Comparison of ENCODE assay signal across 14 cellular contexts in the genomic region with DNA sequence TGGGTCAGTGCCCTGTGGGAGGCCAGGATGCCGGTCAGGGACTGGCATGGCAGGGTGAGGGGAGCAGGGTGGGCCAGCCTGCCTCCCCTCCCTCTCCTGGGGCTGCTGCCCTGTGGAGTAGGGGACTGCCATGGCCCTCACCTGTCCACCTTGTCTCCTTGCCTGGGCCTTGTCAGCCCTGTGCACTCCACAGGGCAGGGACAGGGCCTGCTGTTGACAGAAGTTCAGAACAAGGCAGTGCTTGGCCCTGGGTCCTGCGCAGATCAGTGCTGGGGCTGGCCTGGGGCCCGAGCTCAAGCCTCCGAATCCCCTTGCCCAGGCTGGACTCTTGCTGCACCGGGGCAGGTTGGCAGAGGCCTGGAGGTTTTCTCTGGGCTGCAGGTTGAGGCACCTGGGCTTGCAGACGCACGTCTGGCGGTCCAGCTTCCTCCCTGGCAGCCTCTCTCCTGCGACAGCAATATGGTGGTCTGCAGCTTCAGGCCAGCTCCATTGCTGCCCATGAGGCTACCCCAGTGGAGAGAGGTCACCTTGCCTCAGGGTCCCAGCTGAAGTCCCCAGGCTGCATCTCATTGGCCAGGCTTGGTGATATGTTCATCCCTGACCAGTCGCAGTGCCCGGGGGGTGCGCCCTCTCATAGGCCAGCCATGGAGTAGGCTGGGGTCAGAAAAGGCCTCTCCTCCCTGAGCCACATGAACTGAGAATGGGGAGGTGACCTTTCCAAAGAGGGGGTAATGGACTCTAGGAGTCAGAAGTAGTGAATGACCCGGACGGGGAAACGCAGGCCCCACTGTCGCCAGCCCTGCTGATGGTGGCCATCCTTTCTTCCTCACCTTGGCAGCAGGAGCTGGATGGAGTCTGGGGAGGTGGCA. TPM values are rescaled to one million over a fixed set of nuclear protein-coding genes. Genes with fewer than 3 reads are reported as not detected.
DNase-seq lines count a peak whose midpoint lies in the region; ATAC-seq and TF ChIP-seq lines count a peak whose summit lies in the region.
"Had no signal": no experiment of that assay in that cellular context is flagged by ENCODE, and none has a peak within 500 bp of the region (broad histone marks: within the 10 kb centered on the region; RNA-seq: fewer than 3 reads in every experiment).

No MANE protein-coding gene starts in this region.

- H3K9me3 ChIP-seq in RWPE2 (ENCODE audit: severe bottlenecking) (no peaks in the 10 kb centered on the region), esophagus (ENCODE audit: control insufficient read depth in 2 of 2, insufficient read depth in 1 of 2, low read depth in 1 of 2, low read length in 1 of 2) (no peaks in the 10 kb centered on the region)
- H3K9me3 ChIP-seq: esophagus muscularis mucosa, heart right ventricle had no signal

- TF ChIP-seq CTCF in RWPE2 (IDR thresholded peaks at IDR 0.05; ENCODE audit: poor library complexity, severe bottlenecking), result no peak

- H3K27me3 Mint-ChIP-seq in activated CD4-positive, alpha-beta T cell treated with anti-CD3 and anti-CD28 coated beads, Interleukin-2, amount 10 ng/mL, durations not matched to agents 7 days and 5 days, result peaks cover 10% of the 10 kb centered on the region

- peaks cover 14% of the 10 kb centered on the region for H3K4me1 Mint-ChIP-seq in activated CD4-positive, alpha-beta T cell treated with anti-CD3 and anti-CD28 coated beads, Interleukin-2, amount 10 ng/mL, durations not matched to agents 7 days and 5 days

- H3K4me1 ChIP-seq in RWPE2 (ENCODE audit: insufficient read depth, poor library complexity, severe bottlenecking) (no peaks in the 10 kb centered on the region), esophagus (ENCODE audit: control insufficient read depth in 2 of 2, insufficient read depth in 2 of 2, low read length in 1 of 2) (peaks cover 7 to 26% of the 10 kb centered on the region in 2 donors)

- CTCF ChIA-PET in activated CD4-positive, alpha-beta T cell treated with anti-CD3 and anti-CD28 coated beads, Interleukin-2, amount 10 ng/mL, durations not matched to agents 7 days and 5 days (lab: Charles Lee), result interaction anchor here (1.1 kb wide), 1 partner anchor 10 kb away, joined by 4 read pairs; no protein-coding TSS in a partner anchor

- ATAC-seq in RWPE2 (ENCODE audit: low read depth) (no peak), GM18868 (IDR thresholded peaks at IDR 0.05; ENCODE audit: unreplicated experiment) (no peak), HG03521 (IDR thresholded peaks at IDR 0.05; ENCODE audit: unreplicated experiment) (no peak)
- peak; percentile 20 for ATAC-seq in stimulated activated naive CD8-positive, alpha-beta T cell treated with anti-CD3 and anti-CD28 coated beads, Interleukin-15, Interleukin-2, amounts not matched to agents 100 U/mL and 50 U/mL, for 24 hours
- ATAC-seq: SK-N-SH treated with all-trans-retinoic acid at 6 μM for 48 hours had no signal

- DNase-seq in activated CD4-positive, alpha-beta T cell treated with anti-CD3 and anti-CD28 coated beads, Interleukin-2, amount 10 ng/mL, durations not matched to agents 7 days and 5 days, result no peak
- DNase-seq in activated CD4-positive, alpha-beta T cell treated with anti-CD3 and anti-CD28 coated beads for 48 hours, result no peak
- DNase-seq in RWPE2 (ENCODE audit: low spot score) (peak; percentile 39), NCI-H82 (lab: John Stamatoyannopoulos, UW) (no peak)
- no peak for DNase-seq in stimulated activated naive CD8-positive, alpha-beta T cell treated with anti-CD3 and anti-CD28 coated beads, Interleukin-15, Interleukin-2, amounts not matched to agents 100 U/mL and 50 U/mL, for 24 hours
- DNase-seq: kidney, NCI-H1930, NCI-H510A treated with DMSO at 0.1 percent for 48 hours had no signal

- POLR2A ChIA-PET in activated CD4-positive, alpha-beta T cell treated with anti-CD3 and anti-CD28 coated beads, Interleukin-2, amount 10 ng/mL, durations not matched to agents 7 days and 5 days (lab: Charles Lee), result no interaction called here

- 69 to 79% methylated on average over 14 to 16 of the region's 16 CpGs for WGBS in esophagus, 2 donors

- H3K4me3 Mint-ChIP-seq in activated CD4-positive, alpha-beta T cell treated with anti-CD3 and anti-CD28 coated beads, Interleukin-2, amount 10 ng/mL, durations not matched to agents 7 days and 5 days, result no peak overlapping the region

- no peaks in the 10 kb centered on the region for H3K36me3 Mint-ChIP-seq in activated CD4-positive, alpha-beta T cell treated with anti-CD3 and anti-CD28 coated beads, Interleukin-2, amount 10 ng/mL, durations not matched to agents 7 days and 5 days (ENCODE audit: low read depth)

- H3K27ac ChIP-seq in RWPE2 (ENCODE audit: poor library complexity, severe bottlenecking) (no peak overlapping the region), esophagus (ENCODE audit: low read depth in 2 of 2, low read length in 1 of 2) (peak overlapping the region; percentile 33 to 36)
- H3K27ac ChIP-seq: esophagus muscularis mucosa, heart right ventricle had no signal

- H3K27me3 ChIP-seq in RWPE2 (ENCODE audit: insufficient read depth, poor library complexity, severe bottlenecking), result no peaks in the 10 kb centered on the region
- no peaks in the 10 kb centered on the region for H3K27me3 ChIP-seq in esophagus (ENCODE audit: control insufficient read depth in 1 of 2, insufficient read depth in 2 of 2, low read length in 2 of 2)
- H3K27me3 ChIP-seq: esophagus muscularis mucosa, heart right ventricle had no signal

- H3K4me3 ChIP-seq in RWPE2 (ENCODE audit: severe bottlenecking), result no peak overlapping the region
- H3K4me3 ChIP-seq in esophagus (ENCODE audit: low read depth in 1 of 2, low read length in 2 of 2), result no peak overlapping the region
- H3K4me3 ChIP-seq: esophagus muscularis mucosa, heart right ventricle had no signal

- no peaks in the 10 kb centered on the region for H3K9me3 Mint-ChIP-seq in activated CD4-positive, alpha-beta T cell treated with anti-CD3 and anti-CD28 coated beads, Interleukin-2, amount 10 ng/mL, durations not matched to agents 7 days and 5 days

- H3K36me3 ChIP-seq in RWPE2 (ENCODE audit: low read depth) (no peaks in the 10 kb centered on the region), esophagus (ENCODE audit: control insufficient read depth in 2 of 2, insufficient read depth in 2 of 2, low read length in 1 of 2) (no peaks in the 10 kb centered on the region)
- H3K36me3 ChIP-seq: esophagus muscularis mucosa, heart right ventricle had no signal

- H3K27ac Mint-ChIP-seq in activated CD4-positive, alpha-beta T cell treated with anti-CD3 and anti-CD28 coated beads, Interleukin-2, amount 10 ng/mL, durations not matched to agents 7 days and 5 days, result peak overlapping the region; percentile 69

RNA-seq across cellular contexts. Expression of a gene that starts 21.5 kb away (rescaled TPM):
- 1 to 10 TPM; 4.5 to 6.3 TPM for total RNA-seq in activated CD4-positive, alpha-beta T cell treated with anti-CD3 and anti-CD28 coated beads, Interleukin-2, amount 10 ng/mL, durations not matched to agents 7 days and 5 days
- 1 to 10 TPM; 3.7 to 7.3 TPM for polyA plus RNA-seq in esophagus
